28 cellular contexts compared by ENCODE assay signal in genomic region chr7:90604383-90604782, GRCh38. TPM values are rescaled to one million over a fixed set of nuclear protein-coding genes. Genes with fewer than 3 reads are reported as not detected.
DNase-seq lines count a peak whose midpoint lies in the region; TF ChIP-seq lines count a peak whose summit lies in the region.
"Had no signal": no experiment of that assay in that cellular context is flagged by ENCODE, and none has a peak within 500 bp of the region (broad histone marks: within the 10 kb centered on the region; RNA-seq: fewer than 3 reads in every experiment).

No MANE protein-coding gene starts in this region.

- H3K27ac Mint-ChIP-seq in mesothelial cell of epicardium: peak overlapping the region; percentile 2
- no peak overlapping the region for H3K27ac Mint-ChIP-seq in CD4-positive, alpha-beta memory T cell
- H3K27ac Mint-ChIP-seq: activated CD4-positive, alpha-beta memory T cell treated with anti-CD3 and anti-CD28 coated beads for 36 hours; activated naive CD8-positive, alpha-beta T cell; CD8-positive, alpha-beta memory T cell; IgD-negative memory B cell; immature natural killer cell; memory B cell; stimulated activated effector memory CD8-positive, alpha-beta T cell treated with anti-CD3 and anti-CD28 coated beads, Interleukin-12 subunit alpha, Interleukin-12 subunit beta, amount 100 ng/mL, for 72 hours had no signal

- intact Hi-C loops in CD4-positive, alpha-beta memory T cell (cut with micrococcal nuclease): no loop called here

- peak; percentile 20 for DNase-seq in DMS 273 (lab: John Stamatoyannopoulos, UW; ENCODE audit: unreplicated experiment)
- no peak for DNase-seq in DMS 273 treated with DMSO at 0.1 percent for 48 hours (lab: John Stamatoyannopoulos, UW)
- DNase-seq in DMS53 treated with DMSO at 0.1 percent for 48 hours (lab: John Stamatoyannopoulos, UW; ENCODE audit: unreplicated experiment): peak; percentile 26
- DNase-seq in SJCRH30: peak in 1 of 2 experiments; percentile 33
- DNase-seq in mesothelial cell of epicardium (ENCODE audit: low spot score in 2 of 2, unreplicated experiment in 2 of 2): no peak
- DNase-seq in NCI-H226: no peak
- DNase-seq in CD4-positive, alpha-beta memory T cell: no peak
- DNase-seq in amygdala (lab: John Stamatoyannopoulos, UW): no peak
- DNase-seq: 8988T; activated CD4-positive, alpha-beta memory T cell treated with anti-CD3 and anti-CD28 coated beads for 36 hours; activated CD8-positive, alpha-beta memory T cell treated with anti-CD3 and anti-CD28 coated beads, Interleukin-2, amount 50 U/mL, for 4 hours; aorta; CD8-positive, alpha-beta memory T cell; cortex of kidney; esophagus squamous epithelium; hippocampal formation; immature natural killer cell; stimulated activated CD4-positive, alpha-beta T cell treated with anti-CD3 and anti-CD28 coated beads, Interleukin-12 subunit alpha, Interleukin-12 subunit beta, amount 100 ng/mL, for 4 hours; stimulated activated CD4-positive, alpha-beta T cell treated with anti-CD3 and anti-CD28 coated beads, Interleukin-4, amount 100 ng/mL, for 24 hours; T-helper 1 cell; upper lobe of left lung had no signal

- no peak for TF ChIP-seq CTCF in mesothelial cell of epicardium (IDR thresholded peaks at IDR 0.05; ENCODE audit: unreplicated experiment)

- no peak overlapping the region for H3K4me3 Mint-ChIP-seq in mesothelial cell of epicardium
- H3K4me3 Mint-ChIP-seq in CD4-positive, alpha-beta memory T cell: no peak overlapping the region
- H3K4me3 Mint-ChIP-seq: activated CD4-positive, alpha-beta memory T cell treated with anti-CD3 and anti-CD28 coated beads for 36 hours; activated naive CD8-positive, alpha-beta T cell; CD8-positive, alpha-beta memory T cell; immature natural killer cell; memory B cell; stimulated activated effector memory CD8-positive, alpha-beta T cell treated with anti-CD3 and anti-CD28 coated beads, Interleukin-12 subunit alpha, Interleukin-12 subunit beta, amount 100 ng/mL, for 72 hours had no signal

- peaks cover 26% of the 10 kb centered on the region for H3K4me1 Mint-ChIP-seq in mesothelial cell of epicardium
- no peaks in the 10 kb centered on the region for H3K4me1 Mint-ChIP-seq in CD4-positive, alpha-beta memory T cell
- H3K4me1 Mint-ChIP-seq: CD8-positive, alpha-beta memory T cell; immature natural killer cell; stimulated activated effector memory CD8-positive, alpha-beta T cell treated with anti-CD3 and anti-CD28 coated beads, Interleukin-12 subunit alpha, Interleukin-12 subunit beta, amount 100 ng/mL, for 72 hours had no signal

- H3K27me3 Mint-ChIP-seq in mesothelial cell of epicardium (ENCODE audit: low read depth): no peaks in the 10 kb centered on the region
- peaks cover 9 to 18% of the 10 kb centered on the region in 2 donors for H3K27me3 Mint-ChIP-seq in CD4-positive, alpha-beta memory T cell
- H3K27me3 Mint-ChIP-seq: IgD-negative memory B cell, memory B cell had no signal

- peak overlapping the region; percentile 47 for H3K27ac ChIP-seq in SJCRH30
- no peak overlapping the region for H3K27ac ChIP-seq in CD4-positive, alpha-beta memory T cell (ENCODE audit: low read depth, low read length)
- H3K27ac ChIP-seq: esophagus squamous epithelium, SJSA1, upper lobe of left lung had no signal

- H3K27me3 ChIP-seq in SJCRH30: no peaks in the 10 kb centered on the region
- no peaks in the 10 kb centered on the region for H3K27me3 ChIP-seq in CD4-positive, alpha-beta memory T cell (ENCODE audit: insufficient read depth, low read length)
- H3K27me3 ChIP-seq: esophagus squamous epithelium, SJSA1, upper lobe of left lung had no signal

- no peak overlapping the region for H3K4me3 ChIP-seq in SJCRH30
- H3K4me3 ChIP-seq in CD4-positive, alpha-beta memory T cell (ENCODE audit: low read length in 2 of 2): no peak overlapping the region
- H3K4me3 ChIP-seq: esophagus squamous epithelium, HAP-1, SJSA1, upper lobe of left lung had no signal

- CTCF ChIA-PET in CD4-positive, alpha-beta memory T cell (lab: Charles Lee; ENCODE audit: partially characterized antibody): no interaction called here

- POLR2A ChIA-PET in CD4-positive, alpha-beta memory T cell (lab: Charles Lee; ENCODE audit: partially characterized antibody): no interaction called here

- H3K36me3 Mint-ChIP-seq in mesothelial cell of epicardium: peaks cover under 1% of the 10 kb centered on the region
- H3K36me3 Mint-ChIP-seq in CD4-positive, alpha-beta memory T cell: no peaks in the 10 kb centered on the region
- H3K36me3 Mint-ChIP-seq: activated CD4-positive, alpha-beta memory T cell treated with anti-CD3 and anti-CD28 coated beads for 36 hours; activated naive CD8-positive, alpha-beta T cell; CD8-positive, alpha-beta memory T cell; IgD-negative memory B cell; immature natural killer cell; stimulated activated effector memory CD8-positive, alpha-beta T cell treated with anti-CD3 and anti-CD28 coated beads, Interleukin-12 subunit alpha, Interleukin-12 subunit beta, amount 100 ng/mL, for 72 hours had no signal

- H3K9me3 ChIP-seq in SJCRH30 (replicated peaks): no peaks in the 10 kb centered on the region
- no peaks in the 10 kb centered on the region for H3K9me3 ChIP-seq in CD4-positive, alpha-beta memory T cell (ENCODE audit: control insufficient read depth in 1 of 2, low read length in 2 of 2)
- H3K9me3 ChIP-seq: esophagus squamous epithelium, HAP-1, SJSA1, upper lobe of left lung had no signal

- peaks cover 31% of the 10 kb centered on the region for H3K4me1 ChIP-seq in SJCRH30
- H3K4me1 ChIP-seq in CD4-positive, alpha-beta memory T cell (ENCODE audit: insufficient read depth, low read length): no peaks in the 10 kb centered on the region
- H3K4me1 ChIP-seq: esophagus squamous epithelium, HAP-1 had no signal

- H3K9me3 Mint-ChIP-seq in mesothelial cell of epicardium: no peaks in the 10 kb centered on the region
- no peaks in the 10 kb centered on the region for H3K9me3 Mint-ChIP-seq in CD4-positive, alpha-beta memory T cell
- H3K9me3 Mint-ChIP-seq: activated CD4-positive, alpha-beta memory T cell treated with anti-CD3 and anti-CD28 coated beads for 36 hours; IgD-negative memory B cell; memory B cell; stimulated activated effector memory CD8-positive, alpha-beta T cell treated with anti-CD3 and anti-CD28 coated beads, Interleukin-12 subunit alpha, Interleukin-12 subunit beta, amount 100 ng/mL, for 72 hours had no signal

- peaks cover 34% of the 10 kb centered on the region for H3K36me3 ChIP-seq in SJCRH30
- H3K36me3 ChIP-seq in CD4-positive, alpha-beta memory T cell (ENCODE audit: insufficient read depth, low read length): no peaks in the 10 kb centered on the region
- H3K36me3 ChIP-seq: esophagus squamous epithelium, HAP-1, upper lobe of left lung had no signal

RNA-seq across cellular contexts. Expression of gene CDK14, which starts 8.3 kb away (rescaled TPM):
- total RNA-seq in SJCRH30 (2014; rRNA removed; shearing (Covaris generic)): 67.6 and 78.2 TPM in 2 replicates
- 64.6 to 70.4 TPM (median 68.5 TPM) in 3 replicates for total RNA-seq in mesothelial cell of epicardium
- total RNA-seq in CD4-positive, alpha-beta memory T cell: under 1 TPM; 0.47 to 0.81 TPM
- polyA plus RNA-seq in CD4-positive, alpha-beta memory T cell: under 1 TPM in 1 of 2 donors, not detected in 1; 0.70 TPM
- total RNA-seq: activated CD4-positive, alpha-beta memory T cell treated with anti-CD3 and anti-CD28 coated beads for 36 hours; G401 had no signal

Comparison
In these comparisons a context has a peak if more than half of its experiments do, and no peak if none do; other contexts are left out.
1. DNase-seq: peak in DMS 273 (single experiment) and DMS53 treated with DMSO at 0.1 percent for 48 hours (single experiment); none in DMS 273 treated with DMSO at 0.1 percent for 48 hours (single experiment), mesothelial cell of epicardium (0 of 2), NCI-H226 (single experiment), CD4-positive, alpha-beta memory T cell (0 of 5) and amygdala (0 of 56).
2. RNA of gene CDK14, which starts 8.3 kb away (total RNA-seq): 67.6 to 78.2 TPM in SJCRH30 and 64.6 to 70.4 TPM in mesothelial cell of epicardium; 0.47 to 0.81 TPM in CD4-positive, alpha-beta memory T cell; every median in the first group is over 10 times any median in the second.